In genomic region chr4:183130328-183131155, GRCh38 we compare ENCODE assay signal across 10 cellular contexts. TPM values are rescaled to one million over a fixed set of nuclear protein-coding genes. Genes with fewer than 3 reads are reported as not detected.
A peak's percentile ranks its signal among the peaks of the same experiment; 100 is the strongest.
DNase-seq lines count a peak whose midpoint lies in the region; ATAC-seq, FAIRE-seq and TF ChIP-seq lines count a peak whose summit lies in the region.
"Had no signal": no experiment of that assay in that cellular context is flagged by ENCODE, and none has a peak within 500 bp of the region (broad histone marks: within the 10 kb centered on the region; RNA-seq: fewer than 3 reads in every experiment).

No MANE protein-coding gene starts in this region.

- no peaks in the 10 kb centered on the region for H3F3A ChIP-seq in smooth muscle cell (ENCODE audit: low read depth)

- DNase-seq in DMS79 treated with DMSO at 0.1 percent for 48 hours (lab: John Stamatoyannopoulos, UW) (peak; percentile 59), NCI-H2196 treated with DMSO at 0.1 percent for 48 hours (lab: John Stamatoyannopoulos, UW; ENCODE audit: unreplicated experiment) (peak; percentile 43), bronchial epithelial cell (ENCODE audit: low read depth) (peak; percentile 75), mesothelial cell of epicardium (ENCODE audit: low spot score in 2 of 2, unreplicated experiment in 2 of 2) (no peak), smooth muscle cell (lab: John Stamatoyannopoulos, UW; ENCODE audit: unreplicated experiment) (no peak), HEK293T (ENCODE audit: extremely low spot score) (no peak), Kasumi-1 (lab: John Stamatoyannopoulos, UW) (no peak)

- H3K9me3 ChIP-seq in smooth muscle cell (replicated peaks; ENCODE audit: low read depth) = no peaks in the 10 kb centered on the region

- no peak overlapping the region for H3K9ac ChIP-seq in smooth muscle cell (ENCODE audit: low read depth)
- H3K9ac ChIP-seq: KMS-11 had no signal

- no peaks in the 10 kb centered on the region for H3K27me3 Mint-ChIP-seq in mesothelial cell of epicardium (ENCODE audit: low read depth)

- peaks cover 70% of the 10 kb centered on the region for H3K79me2 ChIP-seq in smooth muscle cell (ENCODE audit: low read depth)

- POLR2A ChIA-PET in HEK293T (lab: Yijun Ruan, JAX) = no interaction called here

- no peak overlapping the region for H3K4me2 ChIP-seq in smooth muscle cell
- H3K4me2 ChIP-seq: KMS-11 had no signal

- H3K9me3 Mint-ChIP-seq in mesothelial cell of epicardium = peaks cover 4% of the 10 kb centered on the region

- no peak for ATAC-seq in HG03469 (IDR thresholded peaks at IDR 0.05; ENCODE audit: unreplicated experiment)

- H3K27me3 ChIP-seq in bronchial epithelial cell (ENCODE audit: control insufficient read depth, insufficient read depth, low read length) (no peaks in the 10 kb centered on the region), smooth muscle cell (ENCODE audit: low read depth) (no peaks in the 10 kb centered on the region)
- H3K27me3 ChIP-seq: dorsolateral prefrontal cortex had no signal

- no peak overlapping the region for H3K4me3 Mint-ChIP-seq in mesothelial cell of epicardium

- no peak for TF ChIP-seq CTCF in bronchial epithelial cell (IDR thresholded peaks at IDR 0.05; ENCODE audit: insufficient read depth, low read length, severe bottlenecking)
- no peak for TF ChIP-seq CTCF in mesothelial cell of epicardium (IDR thresholded peaks at IDR 0.05; ENCODE audit: unreplicated experiment)
- TF ChIP-seq CTCF in smooth muscle cell (IDR thresholded peaks at IDR 0.05; ENCODE audit: borderline replicate concordance, insufficient read depth, poor library complexity, severe bottlenecking) = no peak

- H3K36me3 Mint-ChIP-seq in mesothelial cell of epicardium = no peaks in the 10 kb centered on the region

- CTCF ChIA-PET in HEK293T (lab: Yijun Ruan, JAX) = no interaction called here

- no peak overlapping the region for H3K27ac ChIP-seq in smooth muscle cell (ENCODE audit: low read depth)
- H3K27ac ChIP-seq: KMS-11 had no signal

- no peaks in the 10 kb centered on the region for H3K36me3 ChIP-seq in bronchial epithelial cell (ENCODE audit: control insufficient read depth, insufficient read depth, low read length)
- H3K36me3 ChIP-seq in smooth muscle cell (ENCODE audit: low read depth) = no peaks in the 10 kb centered on the region

- H3K4me1 ChIP-seq in smooth muscle cell (ENCODE audit: low read depth) = no peaks in the 10 kb centered on the region

- H3K4me3 ChIP-seq in bronchial epithelial cell (ENCODE audit: low read depth, low read length) (no peak overlapping the region), smooth muscle cell (no peak overlapping the region)
- H3K4me3 ChIP-seq: dorsolateral prefrontal cortex had no signal

- peak; percentile 81 for FAIRE-seq in bronchial epithelial cell (lab: Jason Lieb, UNC)

- H3K4me1 Mint-ChIP-seq in mesothelial cell of epicardium = peaks cover 35% of the 10 kb centered on the region

- peak overlapping the region; percentile 42 for H3K27ac Mint-ChIP-seq in mesothelial cell of epicardium

- 89% methylated on average over 7 of the region's 7 CpGs for WGBS in smooth muscle cell (ENCODE audit: low lambda C conversion rate)

- peaks cover 87% of the 10 kb centered on the region for H4K20me1 ChIP-seq in smooth muscle cell (ENCODE audit: low read depth)

- H2AFZ ChIP-seq in smooth muscle cell (ENCODE audit: low read depth) = no peak overlapping the region

TF ChIP-seq in HEK293T, 16 proteins besides CTCF, POLR2A, EP300 and RAD21:
- TF ChIP-seq LEF1 (IDR thresholded peaks at IDR 0.05; ENCODE audit: borderline replicate concordance) (no peak), ELF4 (IDR thresholded peaks at IDR 0.05) (no peak), L3MBTL2 (conservative IDR thresholded peaks at IDR 0.05) (no peak), FOXM1 (IDR thresholded peaks at IDR 0.05; ENCODE audit: borderline replicate concordance) (no peak), SUZ12 (IDR thresholded peaks at IDR 0.05) (no peak), HDGF (IDR thresholded peaks at IDR 0.05; ENCODE audit: borderline replicate concordance) (no peak), ZNF384 (IDR thresholded peaks at IDR 0.05) (no peak), FOXK2 (IDR thresholded peaks at IDR 0.05) (no peak), FOXA1 (IDR thresholded peaks at IDR 0.05) (no peak), ARNT (IDR thresholded peaks at IDR 0.05) (no peak), TARDBP (IDR thresholded peaks at IDR 0.05) (no peak), NFRKB (IDR thresholded peaks at IDR 0.05) (no peak), BHLHE40 (IDR thresholded peaks at IDR 0.05; ENCODE audit: borderline replicate concordance) (no peak), CTBP1 (IDR thresholded peaks at IDR 0.05; ENCODE audit: borderline replicate concordance) (no peak)
- TF ChIP-seq, protein P1, sequence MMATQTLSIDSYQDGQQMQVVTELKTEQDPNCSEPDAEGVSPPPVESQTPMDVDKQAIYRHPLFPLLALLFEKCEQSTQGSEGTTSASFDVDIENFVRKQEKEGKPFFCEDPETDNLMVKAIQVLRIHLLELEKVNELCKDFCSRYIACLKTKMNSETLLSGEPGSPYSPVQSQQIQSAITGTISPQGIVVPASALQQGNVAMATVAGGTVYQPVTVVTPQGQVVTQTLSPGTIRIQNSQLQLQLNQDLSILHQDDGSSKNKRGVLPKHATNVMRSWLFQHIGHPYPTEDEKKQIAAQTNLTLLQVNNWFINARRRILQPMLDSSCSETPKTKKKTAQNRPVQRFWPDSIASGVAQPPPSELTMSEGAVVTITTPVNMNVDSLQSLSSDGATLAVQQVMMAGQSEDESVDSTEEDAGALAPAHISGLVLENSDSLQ (IDR thresholded peaks at IDR 0.05) = no peak

RNA-seq across cellular contexts. Expression of gene WWC2, which starts 31.5 kb away (rescaled TPM):
- total RNA-seq in bronchial epithelial cell (13.2 and 13.4 TPM in 2 replicates), mesothelial cell of epicardium (61.7 to 64.1 TPM (median 62.5 TPM) in 3 replicates), smooth muscle cell (13.5 and 18.1 TPM in 2 replicates)
- polyA plus RNA-seq in smooth muscle cell = 11.2 TPM in 2 replicates

Comparison
In these comparisons a context has a peak if more than half of its experiments do, and no peak if none do; other contexts are left out.
1. DNase-seq: peak in DMS79 treated with DMSO at 0.1 percent for 48 hours (single experiment), NCI-H2196 treated with DMSO at 0.1 percent for 48 hours (single experiment) and bronchial epithelial cell (single experiment); none in mesothelial cell of epicardium (0 of 2), smooth muscle cell (single experiment), HEK293T (single experiment) and Kasumi-1 (0 of 2).